14 cellular contexts compared by ENCODE assay signal in genomic region chr12:81245458-81245857, GRCh38.
A peak's percentile ranks its signal among the peaks of the same experiment; 100 is the strongest.
DNase-seq lines count a peak whose midpoint lies in the region; ATAC-seq and TF ChIP-seq lines count a peak whose summit lies in the region.
"Had no signal": no experiment of that assay in that cellular context is flagged by ENCODE, and none has a peak within 500 bp of the region (broad histone marks: within the 10 kb centered on the region; RNA-seq: fewer than 3 reads in every experiment).

No MANE protein-coding gene starts in this region.

- DNase-seq in BJ (ENCODE audit: low read depth) (peak; percentile 26), NCI-H69 (lab: John Stamatoyannopoulos, UW) (peak; percentile 63), fibroblast of villous mesenchyme (ENCODE audit: low read depth) (peak; percentile 83), prostate gland (ENCODE audit: low spot score) (peak; percentile 82), putamen (ENCODE audit: low spot score) (no peak), GM13976 (ENCODE audit: low spot score) (no peak), Right ventricle myocardium superior (no peak)
- DNase-seq in stimulated activated CD4-positive, alpha-beta T cell treated with anti-CD3 and anti-CD28 coated beads, Interleukin-2, amount 100 ng/mL, for 24 hours = no peak
- DNase-seq: activated CD4-positive, alpha-beta T cell treated with anti-CD3 and anti-CD28 coated beads for 36 hours; activated naive CD4-positive, alpha-beta T cell treated with anti-CD3 and anti-CD28 coated beads, Interleukin-2, amount 10 ng/mL, durations not matched to agents 7 days and 5 days; NCI-H187; NK-92 treated with Interleukin-12 subunit alpha and Interleukin-12 subunit beta, amount 100 ng/mL, for 24 hours had no signal

- no peak overlapping the region for H3K4me3 ChIP-seq in BJ (ENCODE audit: low read depth, low read length)
- no peak overlapping the region for H3K4me3 ChIP-seq in fibroblast of villous mesenchyme (ENCODE audit: low read depth, low read length)
- H3K4me3 ChIP-seq in prostate gland = no peak overlapping the region
- H3K4me3 ChIP-seq: tibial nerve had no signal

- H3K27me3 ChIP-seq in BJ (ENCODE audit: control insufficient read depth, insufficient read depth, low read length) = no peaks in the 10 kb centered on the region
- H3K27me3 ChIP-seq in prostate gland (replicated peaks; ENCODE audit: insufficient read depth) = no peaks in the 10 kb centered on the region
- H3K27me3 ChIP-seq: tibial nerve had no signal

- peak overlapping the region; percentile 80 to 89 for H3K27ac ChIP-seq in prostate gland

- CTCF ChIA-PET in BJ (lab: Yijun Ruan, JAX) = interaction anchor here (1.8 kb wide), 1 partner anchor 12 kb away, joined by 6 read pairs; no protein-coding TSS in a partner anchor

- POLR2A ChIA-PET in BJ (lab: Charles Lee) = no interaction called here

- TF ChIP-seq POLR2A in prostate gland (IDR thresholded peaks at IDR 0.05) = no peak

- in situ Hi-C loops in GM13976 (cut with MboI; ENCODE audit: low sequenced_read_pairs, unreplicated experiment) = no loop called here

- no peaks in the 10 kb centered on the region for H3K9me3 ChIP-seq in prostate gland
- H3K9me3 ChIP-seq: tibial nerve had no signal

- peaks cover 4% of the 10 kb centered on the region for H3K4me1 ChIP-seq in prostate gland (replicated peaks)

- ATAC-seq in Right ventricle myocardium superior (ENCODE audit: poor library complexity) = no peak
- ATAC-seq: activated CD4-positive, alpha-beta T cell treated with anti-CD3 and anti-CD28 coated beads for 36 hours; Right ventricle myocardium inferior had no signal

- 2% methylated on average over 2 of the region's 2 CpGs for WGBS in prostate gland

- no peak for TF ChIP-seq CTCF in BJ (IDR thresholded peaks at IDR 0.05; ENCODE audit: insufficient read depth, low read depth, low read length)
- TF ChIP-seq CTCF in fibroblast of villous mesenchyme (IDR thresholded peaks at IDR 0.05; ENCODE audit: insufficient read depth, low read depth, low read length) = no peak
- no peak for TF ChIP-seq CTCF in prostate gland (IDR thresholded peaks at IDR 0.05)
- no peak for TF ChIP-seq CTCF in GM13976 (IDR thresholded peaks at IDR 0.05; ENCODE audit: borderline replicate concordance, control extremely low read depth, extremely low read depth, insufficient read depth, missing control alignments)

- H3K36me3 ChIP-seq in BJ (ENCODE audit: control insufficient read depth, insufficient read depth, low read length) (no peaks in the 10 kb centered on the region), prostate gland (no peaks in the 10 kb centered on the region)
- H3K36me3 ChIP-seq: tibial nerve had no signal

- intact Hi-C loops in prostate gland (cut with DNase I) (no loop called here), Right ventricle myocardium superior (cut with DNase I) (no loop called here)

Comparison
In these comparisons a context has a peak if more than half of its experiments do, and no peak if none do; other contexts are left out.
1. DNase-seq: peak in BJ (single experiment), NCI-H69 (single experiment), fibroblast of villous mesenchyme (single experiment) and prostate gland (single experiment); none in stimulated activated CD4-positive, alpha-beta T cell treated with anti-CD3 and anti-CD28 coated beads, Interleukin-2, amount 100 ng/mL, for 24 hours (0 of 2), putamen (single experiment), GM13976 (single experiment) and Right ventricle myocardium superior (single experiment).